ENCODE assay signal across 8 cellular contexts in the genomic region with DNA sequence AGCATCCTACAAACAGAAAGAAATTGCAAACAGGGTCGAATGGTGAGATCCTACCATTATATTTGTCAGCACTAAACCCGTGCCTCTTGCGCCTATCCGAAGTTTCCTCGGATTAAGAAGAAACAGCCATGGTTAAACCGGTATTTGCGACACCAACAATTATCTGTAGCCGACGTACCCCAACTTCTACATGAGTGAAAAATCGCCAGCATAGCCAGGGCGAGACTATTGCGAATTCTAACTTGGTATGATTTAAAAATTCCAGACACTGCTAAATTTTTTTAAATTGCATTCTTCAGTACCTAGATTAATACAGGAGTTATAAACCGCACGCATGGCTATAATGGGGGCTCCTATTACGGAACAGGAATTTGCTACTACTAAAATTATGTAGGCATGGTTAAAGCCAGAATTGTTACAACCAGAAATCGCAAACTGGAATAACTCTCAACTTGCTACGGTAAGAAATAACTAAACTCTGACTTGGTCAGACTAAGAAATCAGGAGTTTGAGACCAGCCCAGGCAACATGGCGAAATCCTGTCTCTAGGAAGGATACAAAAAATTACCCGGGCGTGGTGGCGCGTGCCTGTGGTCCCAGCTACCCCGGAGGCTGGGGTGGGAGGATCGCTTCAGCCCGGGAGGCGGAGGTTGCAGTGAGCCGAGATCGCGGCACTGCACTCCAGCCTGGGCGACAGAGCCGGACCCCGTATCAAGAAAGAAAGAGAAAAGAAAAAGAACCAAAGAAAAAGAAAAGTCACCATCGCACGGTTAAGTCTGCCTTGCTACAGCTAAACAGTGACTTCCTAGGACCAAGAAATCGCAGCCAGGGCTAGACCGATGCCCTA. TPM values are rescaled to one million over a fixed set of nuclear protein-coding genes. Genes with fewer than 3 reads are reported as not detected.
DNase-seq lines count a peak whose midpoint lies in the region; ATAC-seq and TF ChIP-seq lines count a peak whose summit lies in the region.

No MANE protein-coding gene starts in this region.

- H3K27ac Mint-ChIP-seq in stimulated activated naive CD8-positive, alpha-beta T cell treated with anti-CD3 and anti-CD28 coated beads, Interleukin-15, Interleukin-2, amounts not matched to agents 100 ng/mL and 50 ng/mL, for 24 hours: peak overlapping the region; percentile 99

- no peak for TF ChIP-seq POLR2A in erythroblast (IDR thresholded peaks at IDR 0.05; ENCODE audit: low read length)

- H3K4me1 ChIP-seq in muscle layer of duodenum (ENCODE audit: control insufficient read depth in 1 of 2, insufficient read depth in 2 of 2, low read length in 2 of 2): peaks cover 8 to 26% of the 10 kb centered on the region in 2 donors

- peak overlapping the region; percentile 100 for H3K27ac ChIP-seq in muscle layer of duodenum (ENCODE audit: low read length)

- no peaks in the 10 kb centered on the region for H3K27me3 Mint-ChIP-seq in stimulated activated naive CD8-positive, alpha-beta T cell treated with anti-CD3 and anti-CD28 coated beads, Interleukin-15, Interleukin-2, amounts not matched to agents 100 ng/mL and 50 ng/mL, for 24 hours

- H3K27me3 ChIP-seq in muscle layer of duodenum (ENCODE audit: low read depth, low read length): no peaks in the 10 kb centered on the region

- ATAC-seq in HG02588 (IDR thresholded peaks at IDR 0.05; ENCODE audit: unreplicated experiment): peak; percentile 9
- no peak for ATAC-seq in HG03460 (IDR thresholded peaks at IDR 0.05; ENCODE audit: unreplicated experiment)

- H3K9me3 Mint-ChIP-seq in stimulated activated naive CD8-positive, alpha-beta T cell treated with anti-CD3 and anti-CD28 coated beads, Interleukin-15, Interleukin-2, amounts not matched to agents 100 ng/mL and 50 ng/mL, for 24 hours: no peaks in the 10 kb centered on the region

- DNase-seq in Daoy (ENCODE audit: low read depth) (peak; percentile 69), NCI-H446 (lab: John Stamatoyannopoulos, UW) (peak; percentile 44 to 55), activated T-cell treated with anti-CD3 and anti-CD28 coated beads for 24 hours (ENCODE audit: low read depth) (peak; percentile 46), erythroblast (lab: John Stamatoyannopoulos, UW) (peak; percentile 79 to 87)

- peaks cover 22% of the 10 kb centered on the region for H3K36me3 Mint-ChIP-seq in stimulated activated naive CD8-positive, alpha-beta T cell treated with anti-CD3 and anti-CD28 coated beads, Interleukin-15, Interleukin-2, amounts not matched to agents 100 ng/mL and 50 ng/mL, for 24 hours (ENCODE audit: low read depth)

- peak overlapping the region; percentile 88 to 96 for H3K4me3 ChIP-seq in muscle layer of duodenum (ENCODE audit: low read depth in 1 of 2, low read length in 2 of 2)

- H3K4me3 Mint-ChIP-seq in stimulated activated naive CD8-positive, alpha-beta T cell treated with anti-CD3 and anti-CD28 coated beads, Interleukin-15, Interleukin-2, amounts not matched to agents 100 ng/mL and 50 ng/mL, for 24 hours: peak overlapping the region; percentile 98

- H3K9me3 ChIP-seq in muscle layer of duodenum (ENCODE audit: control insufficient read depth in 1 of 2, low read length in 2 of 2): no peaks in the 10 kb centered on the region

- peaks cover 2 to 12% of the 10 kb centered on the region in 2 donors for H3K36me3 ChIP-seq in muscle layer of duodenum (ENCODE audit: control insufficient read depth in 1 of 2, insufficient read depth in 2 of 2, low read length in 2 of 2)

- peaks cover 37% of the 10 kb centered on the region for H3K4me1 Mint-ChIP-seq in stimulated activated naive CD8-positive, alpha-beta T cell treated with anti-CD3 and anti-CD28 coated beads, Interleukin-15, Interleukin-2, amounts not matched to agents 100 ng/mL and 50 ng/mL, for 24 hours (ENCODE audit: low read depth)

RNA-seq across cellular contexts. Expression of a gene that starts 25.5 kb away (rescaled TPM):
- total RNA-seq in Daoy (2014; rRNA removed; shearing (Covaris generic)): 2.9 TPM in 2 replicates

RNA-seq across cellular contexts. Expression of a gene that starts 55.1 kb away (rescaled TPM):
- total RNA-seq in Daoy (2014; rRNA removed; shearing (Covaris generic)): 23.7 and 26.6 TPM in 2 replicates
